Comparison of ENCODE assay signal across 8 cellular contexts in genomic region chr1:147494998-147495580, GRCh38. TPM values are rescaled to one million over a fixed set of nuclear protein-coding genes. Genes with fewer than 3 reads are reported as not detected.
DNase-seq lines count a peak whose midpoint lies in the region; ATAC-seq and TF ChIP-seq lines count a peak whose summit lies in the region.

No MANE protein-coding gene starts in this region.

- ATAC-seq in activated naive CD8-positive, alpha-beta T cell treated with anti-CD3 and anti-CD28 coated beads, Interleukin-2, amount 10 ng/mL, durations not matched to agents 7 days and 5 days (ENCODE audit: low read depth) = peak; percentile 97
- ATAC-seq in HG03108 (IDR thresholded peaks at IDR 0.05; ENCODE audit: unreplicated experiment) = no peak

- H3K27me3 Mint-ChIP-seq in activated naive CD8-positive, alpha-beta T cell treated with anti-CD3 and anti-CD28 coated beads, Interleukin-2, amount 10 ng/mL, durations not matched to agents 7 days and 5 days = peaks cover 4% of the 10 kb centered on the region

- H3K4me3 Mint-ChIP-seq in activated naive CD8-positive, alpha-beta T cell treated with anti-CD3 and anti-CD28 coated beads, Interleukin-2, amount 10 ng/mL, durations not matched to agents 7 days and 5 days = peak overlapping the region; percentile 10

- DNase-seq in G401 (ENCODE audit: low spot score) (peak; percentile 86), H7 (peak; percentile 68), NAMALWA (ENCODE audit: low spot score) (peak; percentile 91), SKM-1 treated with dmso at 0.1 percent for 144 hours (lab: John Stamatoyannopoulos, UW; ENCODE audit: unreplicated experiment) (peak; percentile 81), cardiac septum (ENCODE audit: low spot score) (peak; percentile 81), retinal pigment epithelial cell (ENCODE audit: low read depth) (peak; percentile 39)
- peak; percentile 52 for DNase-seq in activated naive CD8-positive, alpha-beta T cell treated with anti-CD3 and anti-CD28 coated beads, Interleukin-2, amount 10 ng/mL, durations not matched to agents 7 days and 5 days

- no peaks in the 10 kb centered on the region for H3K9me3 Mint-ChIP-seq in activated naive CD8-positive, alpha-beta T cell treated with anti-CD3 and anti-CD28 coated beads, Interleukin-2, amount 10 ng/mL, durations not matched to agents 7 days and 5 days

- H3K36me3 Mint-ChIP-seq in activated naive CD8-positive, alpha-beta T cell treated with anti-CD3 and anti-CD28 coated beads, Interleukin-2, amount 10 ng/mL, durations not matched to agents 7 days and 5 days = no peaks in the 10 kb centered on the region

- POLR2A ChIA-PET in activated naive CD8-positive, alpha-beta T cell treated with anti-CD3 and anti-CD28 coated beads, Interleukin-2, amount 10 ng/mL, durations not matched to agents 7 days and 5 days (lab: Charles Lee) = no interaction called here

- H3K36me3 ChIP-seq in H7 (replicated peaks; ENCODE audit: control insufficient read depth, insufficient read depth, low read length) = no peaks in the 10 kb centered on the region

- in situ Hi-C loops in G401 (cut with HindIII; ENCODE audit: low sequenced_read_pairs) = no loop called here

- H3K4me3 ChIP-seq in H7 (ENCODE audit: insufficient read depth, low read depth, low read length) = no peak overlapping the region
- H3K4me3 ChIP-seq in retinal pigment epithelial cell (ENCODE audit: low read length) = no peak overlapping the region

- no peak overlapping the region for H3K27ac Mint-ChIP-seq in activated naive CD8-positive, alpha-beta T cell treated with anti-CD3 and anti-CD28 coated beads, Interleukin-2, amount 10 ng/mL, durations not matched to agents 7 days and 5 days

- no peaks in the 10 kb centered on the region for H3K27me3 ChIP-seq in H7 (ENCODE audit: control insufficient read depth, insufficient read depth, low read length)

- TF ChIP-seq CTCF in retinal pigment epithelial cell (conservative IDR thresholded peaks at IDR 0.05; ENCODE audit: low read depth, low read length) = peak; percentile 95

- intact Hi-C loops in cardiac septum (cut with DNase I) = loop anchor here (1.0 to 5.0 kb wide), 3 partner anchors 47 to 397 kb away; partner anchors contain the start of gene BCL9

- H3K4me1 Mint-ChIP-seq in activated naive CD8-positive, alpha-beta T cell treated with anti-CD3 and anti-CD28 coated beads, Interleukin-2, amount 10 ng/mL, durations not matched to agents 7 days and 5 days = peaks cover 4% of the 10 kb centered on the region

RNA-seq across cellular contexts. Expression of gene BCL9, which starts 46.2 kb away (rescaled TPM):
- 10.3 and 15.6 TPM in 2 replicates for total RNA-seq in G401 (2014; rRNA removed; shearing (Covaris generic))
- 34.8 and 35.3 TPM in 2 replicates for total RNA-seq in H7 (2014; rRNA removed; shearing (Covaris generic))
- 10 to 100 TPM; 15.1 to 16.2 TPM for total RNA-seq in activated naive CD8-positive, alpha-beta T cell treated with anti-CD3 and anti-CD28 coated beads, Interleukin-2, amount 10 ng/mL, durations not matched to agents 7 days and 5 days
- 16.1 TPM for total RNA-seq in cardiac septum

Comparison
In these comparisons a context has a peak if more than half of its experiments do, and no peak if none do; other contexts are left out.
1. DNase-seq: peak in every context shown above with its lines; median percentile 91 in NAMALWA; 86 in G401; 81 in SKM-1 treated with dmso at 0.1 percent for 144 hours; 81 in cardiac septum; 68 in H7; 52 in activated naive CD8-positive, alpha-beta T cell treated with anti-CD3 and anti-CD28 coated beads, Interleukin-2, amount 10 ng/mL, durations not matched to agents 7 days and 5 days; 39 in retinal pigment epithelial cell.